In the genomic region with DNA sequence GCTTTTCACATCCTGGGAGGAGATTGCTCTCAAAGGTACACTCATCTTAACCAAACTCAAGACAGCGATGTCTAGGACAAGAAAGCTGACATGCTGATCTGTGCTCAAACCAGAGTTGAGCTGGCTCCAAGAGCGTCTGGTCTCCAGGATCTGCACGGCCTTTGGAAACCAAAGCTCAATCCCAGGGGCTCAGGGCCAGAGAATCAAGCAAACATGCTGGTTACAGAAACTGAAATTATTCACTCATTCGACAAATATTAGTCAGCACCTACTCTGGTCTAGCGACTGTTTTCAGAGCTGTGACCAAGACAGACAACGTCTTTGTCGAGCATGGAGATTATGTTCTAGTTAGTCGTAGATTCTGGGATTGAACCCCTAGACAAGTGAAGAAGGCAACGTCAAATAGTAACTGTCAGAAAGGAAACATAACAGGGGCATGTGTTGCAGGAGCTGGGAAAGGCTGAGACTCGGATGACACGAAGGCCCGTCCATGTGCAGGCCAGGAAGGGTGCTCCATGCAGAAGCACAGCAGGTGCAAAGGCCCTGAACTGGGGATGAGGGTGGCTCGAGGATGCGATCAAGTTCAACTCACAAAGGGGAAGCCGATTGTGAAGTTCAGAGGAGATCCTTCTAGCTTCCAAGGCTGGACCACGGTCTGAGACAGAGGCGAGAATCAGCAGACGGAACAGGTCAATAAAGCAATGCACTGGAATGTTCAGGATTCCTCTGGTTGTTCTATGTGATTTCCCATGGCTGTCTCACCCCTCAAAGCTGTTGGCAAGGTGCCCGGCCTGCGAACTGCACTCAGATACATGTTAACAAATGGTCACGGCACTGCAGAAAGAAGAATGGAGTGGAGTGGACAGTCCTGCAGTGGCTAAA, we compare ENCODE assay signal across 1 cellular context.
A peak's percentile ranks its signal among the peaks of the same experiment; 100 is the strongest.
TF ChIP-seq lines count a peak whose summit lies in the region.

No MANE protein-coding gene starts in this region.

TF ChIP-seq in HepG2, 621 proteins besides CTCF, POLR2A, EP300 and RAD21 (continued from another document):
- TF ChIP-seq, protein P1, sequence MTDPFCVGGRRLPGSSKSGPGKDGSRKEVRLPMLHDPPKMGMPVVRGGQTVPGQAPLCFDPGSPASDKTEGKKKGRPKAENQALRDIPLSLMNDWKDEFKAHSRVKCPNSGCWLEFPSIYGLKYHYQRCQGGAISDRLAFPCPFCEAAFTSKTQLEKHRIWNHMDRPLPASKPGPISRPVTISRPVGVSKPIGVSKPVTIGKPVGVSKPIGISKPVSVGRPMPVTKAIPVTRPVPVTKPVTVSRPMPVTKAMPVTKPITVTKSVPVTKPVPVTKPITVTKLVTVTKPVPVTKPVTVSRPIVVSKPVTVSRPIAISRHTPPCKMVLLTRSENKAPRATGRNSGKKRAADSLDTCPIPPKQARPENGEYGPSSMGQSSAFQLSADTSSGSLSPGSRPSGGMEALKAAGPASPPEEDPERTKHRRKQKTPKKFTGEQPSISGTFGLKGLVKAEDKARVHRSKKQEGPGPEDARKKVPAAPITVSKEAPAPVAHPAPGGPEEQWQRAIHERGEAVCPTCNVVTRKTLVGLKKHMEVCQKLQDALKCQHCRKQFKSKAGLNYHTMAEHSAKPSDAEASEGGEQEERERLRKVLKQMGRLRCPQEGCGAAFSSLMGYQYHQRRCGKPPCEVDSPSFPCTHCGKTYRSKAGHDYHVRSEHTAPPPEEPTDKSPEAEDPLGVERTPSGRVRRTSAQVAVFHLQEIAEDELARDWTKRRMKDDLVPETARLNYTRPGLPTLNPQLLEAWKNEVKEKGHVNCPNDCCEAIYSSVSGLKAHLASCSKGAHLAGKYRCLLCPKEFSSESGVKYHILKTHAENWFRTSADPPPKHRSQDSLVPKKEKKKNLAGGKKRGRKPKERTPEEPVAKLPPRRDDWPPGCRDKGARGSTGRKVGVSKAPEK (CRISPR knock-in tag; IDR thresholded peaks at IDR 0.05; ENCODE audit: borderline replicate concordance) = 0 out of 2 replicates have a peak, but pooled peaks have one; percentile 28
- TF ChIP-seq DMAP1 (CRISPR knock-in tag; IDR thresholded peaks at IDR 0.05) = no peak
- TF ChIP-seq ZFP82 (CRISPR knock-in tag; IDR thresholded peaks at IDR 0.05; ENCODE audit: borderline replicate concordance) = peak; percentile 72; the same call in 1 of the 2 replicates
- no peak for TF ChIP-seq BHLHE40 (IDR thresholded peaks at IDR 0.05; ENCODE audit: low read length)
- TF ChIP-seq, protein P2, sequence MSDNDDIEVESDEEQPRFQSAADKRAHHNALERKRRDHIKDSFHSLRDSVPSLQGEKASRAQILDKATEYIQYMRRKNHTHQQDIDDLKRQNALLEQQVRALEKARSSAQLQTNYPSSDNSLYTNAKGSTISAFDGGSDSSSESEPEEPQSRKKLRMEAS (IDR thresholded peaks at IDR 0.05) = peak; percentile 56; the same call in 1 of the 2 replicates
- TF ChIP-seq, protein P3, sequence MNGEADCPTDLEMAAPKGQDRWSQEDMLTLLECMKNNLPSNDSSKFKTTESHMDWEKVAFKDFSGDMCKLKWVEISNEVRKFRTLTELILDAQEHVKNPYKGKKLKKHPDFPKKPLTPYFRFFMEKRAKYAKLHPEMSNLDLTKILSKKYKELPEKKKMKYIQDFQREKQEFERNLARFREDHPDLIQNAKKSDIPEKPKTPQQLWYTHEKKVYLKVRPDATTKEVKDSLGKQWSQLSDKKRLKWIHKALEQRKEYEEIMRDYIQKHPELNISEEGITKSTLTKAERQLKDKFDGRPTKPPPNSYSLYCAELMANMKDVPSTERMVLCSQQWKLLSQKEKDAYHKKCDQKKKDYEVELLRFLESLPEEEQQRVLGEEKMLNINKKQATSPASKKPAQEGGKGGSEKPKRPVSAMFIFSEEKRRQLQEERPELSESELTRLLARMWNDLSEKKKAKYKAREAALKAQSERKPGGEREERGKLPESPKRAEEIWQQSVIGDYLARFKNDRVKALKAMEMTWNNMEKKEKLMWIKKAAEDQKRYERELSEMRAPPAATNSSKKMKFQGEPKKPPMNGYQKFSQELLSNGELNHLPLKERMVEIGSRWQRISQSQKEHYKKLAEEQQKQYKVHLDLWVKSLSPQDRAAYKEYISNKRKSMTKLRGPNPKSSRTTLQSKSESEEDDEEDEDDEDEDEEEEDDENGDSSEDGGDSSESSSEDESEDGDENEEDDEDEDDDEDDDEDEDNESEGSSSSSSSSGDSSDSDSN (CRISPR knock-in tag; IDR thresholded peaks at IDR 0.05) = peak; percentile 29; the same call in 1 of the 2 replicates
- TF ChIP-seq, protein P4, sequence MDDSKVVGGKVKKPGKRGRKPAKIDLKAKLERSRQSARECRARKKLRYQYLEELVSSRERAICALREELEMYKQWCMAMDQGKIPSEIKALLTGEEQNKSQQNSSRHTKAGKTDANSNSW (CRISPR knock-in tag; IDR thresholded peaks at IDR 0.05; ENCODE audit: borderline replicate concordance) = no peak
- peak; percentile 76 for TF ChIP-seq SKI (IDR thresholded peaks at IDR 0.05; ENCODE audit: partially characterized antibody)
- TF ChIP-seq, protein P5, sequence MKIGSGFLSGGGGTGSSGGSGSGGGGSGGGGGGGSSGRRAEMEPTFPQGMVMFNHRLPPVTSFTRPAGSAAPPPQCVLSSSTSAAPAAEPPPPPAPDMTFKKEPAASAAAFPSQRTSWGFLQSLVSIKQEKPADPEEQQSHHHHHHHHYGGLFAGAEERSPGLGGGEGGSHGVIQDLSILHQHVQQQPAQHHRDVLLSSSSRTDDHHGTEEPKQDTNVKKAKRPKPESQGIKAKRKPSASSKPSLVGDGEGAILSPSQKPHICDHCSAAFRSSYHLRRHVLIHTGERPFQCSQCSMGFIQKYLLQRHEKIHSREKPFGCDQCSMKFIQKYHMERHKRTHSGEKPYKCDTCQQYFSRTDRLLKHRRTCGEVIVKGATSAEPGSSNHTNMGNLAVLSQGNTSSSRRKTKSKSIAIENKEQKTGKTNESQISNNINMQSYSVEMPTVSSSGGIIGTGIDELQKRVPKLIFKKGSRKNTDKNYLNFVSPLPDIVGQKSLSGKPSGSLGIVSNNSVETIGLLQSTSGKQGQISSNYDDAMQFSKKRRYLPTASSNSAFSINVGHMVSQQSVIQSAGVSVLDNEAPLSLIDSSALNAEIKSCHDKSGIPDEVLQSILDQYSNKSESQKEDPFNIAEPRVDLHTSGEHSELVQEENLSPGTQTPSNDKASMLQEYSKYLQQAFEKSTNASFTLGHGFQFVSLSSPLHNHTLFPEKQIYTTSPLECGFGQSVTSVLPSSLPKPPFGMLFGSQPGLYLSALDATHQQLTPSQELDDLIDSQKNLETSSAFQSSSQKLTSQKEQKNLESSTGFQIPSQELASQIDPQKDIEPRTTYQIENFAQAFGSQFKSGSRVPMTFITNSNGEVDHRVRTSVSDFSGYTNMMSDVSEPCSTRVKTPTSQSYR (CRISPR knock-in tag; IDR thresholded peaks at IDR 0.05; ENCODE audit: borderline replicate concordance) = no peak
- TF ChIP-seq, protein P6, sequence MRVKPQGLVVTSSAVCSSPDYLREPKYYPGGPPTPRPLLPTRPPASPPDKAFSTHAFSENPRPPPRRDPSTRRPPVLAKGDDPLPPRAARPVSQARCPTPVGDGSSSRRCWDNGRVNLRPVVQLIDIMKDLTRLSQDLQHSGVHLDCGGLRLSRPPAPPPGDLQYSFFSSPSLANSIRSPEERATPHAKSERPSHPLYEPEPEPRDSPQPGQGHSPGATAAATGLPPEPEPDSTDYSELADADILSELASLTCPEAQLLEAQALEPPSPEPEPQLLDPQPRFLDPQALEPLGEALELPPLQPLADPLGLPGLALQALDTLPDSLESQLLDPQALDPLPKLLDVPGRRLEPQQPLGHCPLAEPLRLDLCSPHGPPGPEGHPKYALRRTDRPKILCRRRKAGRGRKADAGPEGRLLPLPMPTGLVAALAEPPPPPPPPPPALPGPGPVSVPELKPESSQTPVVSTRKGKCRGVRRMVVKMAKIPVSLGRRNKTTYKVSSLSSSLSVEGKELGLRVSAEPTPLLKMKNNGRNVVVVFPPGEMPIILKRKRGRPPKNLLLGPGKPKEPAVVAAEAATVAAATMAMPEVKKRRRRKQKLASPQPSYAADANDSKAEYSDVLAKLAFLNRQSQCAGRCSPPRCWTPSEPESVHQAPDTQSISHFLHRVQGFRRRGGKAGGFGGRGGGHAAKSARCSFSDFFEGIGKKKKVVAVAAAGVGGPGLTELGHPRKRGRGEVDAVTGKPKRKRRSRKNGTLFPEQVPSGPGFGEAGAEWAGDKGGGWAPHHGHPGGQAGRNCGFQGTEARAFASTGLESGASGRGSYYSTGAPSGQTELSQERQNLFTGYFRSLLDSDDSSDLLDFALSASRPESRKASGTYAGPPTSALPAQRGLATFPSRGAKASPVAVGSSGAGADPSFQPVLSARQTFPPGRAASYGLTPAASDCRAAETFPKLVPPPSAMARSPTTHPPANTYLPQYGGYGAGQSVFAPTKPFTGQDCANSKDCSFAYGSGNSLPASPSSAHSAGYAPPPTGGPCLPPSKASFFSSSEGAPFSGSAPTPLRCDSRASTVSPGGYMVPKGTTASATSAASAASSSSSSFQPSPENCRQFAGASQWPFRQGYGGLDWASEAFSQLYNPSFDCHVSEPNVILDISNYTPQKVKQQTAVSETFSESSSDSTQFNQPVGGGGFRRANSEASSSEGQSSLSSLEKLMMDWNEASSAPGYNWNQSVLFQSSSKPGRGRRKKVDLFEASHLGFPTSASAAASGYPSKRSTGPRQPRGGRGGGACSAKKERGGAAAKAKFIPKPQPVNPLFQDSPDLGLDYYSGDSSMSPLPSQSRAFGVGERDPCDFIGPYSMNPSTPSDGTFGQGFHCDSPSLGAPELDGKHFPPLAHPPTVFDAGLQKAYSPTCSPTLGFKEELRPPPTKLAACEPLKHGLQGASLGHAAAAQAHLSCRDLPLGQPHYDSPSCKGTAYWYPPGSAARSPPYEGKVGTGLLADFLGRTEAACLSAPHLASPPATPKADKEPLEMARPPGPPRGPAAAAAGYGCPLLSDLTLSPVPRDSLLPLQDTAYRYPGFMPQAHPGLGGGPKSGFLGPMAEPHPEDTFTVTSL (CRISPR knock-in tag; IDR thresholded peaks at IDR 0.05; ENCODE audit: borderline replicate concordance) = peak; percentile 59; the same call in 1 of the 2 replicates
- TF ChIP-seq RARA (CRISPR knock-in tag; IDR thresholded peaks at IDR 0.05) = peak; percentile 65
- peak; percentile 86 for TF ChIP-seq ZNF263 (CRISPR knock-in tag; IDR thresholded peaks at IDR 0.05)
- TF ChIP-seq ARHGAP35 (CRISPR knock-in tag; IDR thresholded peaks at IDR 0.05; ENCODE audit: borderline replicate concordance) = no peak
- no peak for TF ChIP-seq AGO1 (IDR thresholded peaks at IDR 0.05; ENCODE audit: low read depth, low read length, poor library complexity, severe bottlenecking)
- no peak for TF ChIP-seq HMGA1 (CRISPR knock-in tag; conservative IDR thresholded peaks at IDR 0.05)
- no peak for TF ChIP-seq HNF4G (IDR thresholded peaks at IDR 0.05; ENCODE audit: borderline replicate concordance, low read depth, low read length)
- TF ChIP-seq HNF4G (CRISPR knock-in tag; IDR thresholded peaks at IDR 0.05; ENCODE audit: borderline replicate concordance, low read depth) = no peak
- TF ChIP-seq, protein P7, sequence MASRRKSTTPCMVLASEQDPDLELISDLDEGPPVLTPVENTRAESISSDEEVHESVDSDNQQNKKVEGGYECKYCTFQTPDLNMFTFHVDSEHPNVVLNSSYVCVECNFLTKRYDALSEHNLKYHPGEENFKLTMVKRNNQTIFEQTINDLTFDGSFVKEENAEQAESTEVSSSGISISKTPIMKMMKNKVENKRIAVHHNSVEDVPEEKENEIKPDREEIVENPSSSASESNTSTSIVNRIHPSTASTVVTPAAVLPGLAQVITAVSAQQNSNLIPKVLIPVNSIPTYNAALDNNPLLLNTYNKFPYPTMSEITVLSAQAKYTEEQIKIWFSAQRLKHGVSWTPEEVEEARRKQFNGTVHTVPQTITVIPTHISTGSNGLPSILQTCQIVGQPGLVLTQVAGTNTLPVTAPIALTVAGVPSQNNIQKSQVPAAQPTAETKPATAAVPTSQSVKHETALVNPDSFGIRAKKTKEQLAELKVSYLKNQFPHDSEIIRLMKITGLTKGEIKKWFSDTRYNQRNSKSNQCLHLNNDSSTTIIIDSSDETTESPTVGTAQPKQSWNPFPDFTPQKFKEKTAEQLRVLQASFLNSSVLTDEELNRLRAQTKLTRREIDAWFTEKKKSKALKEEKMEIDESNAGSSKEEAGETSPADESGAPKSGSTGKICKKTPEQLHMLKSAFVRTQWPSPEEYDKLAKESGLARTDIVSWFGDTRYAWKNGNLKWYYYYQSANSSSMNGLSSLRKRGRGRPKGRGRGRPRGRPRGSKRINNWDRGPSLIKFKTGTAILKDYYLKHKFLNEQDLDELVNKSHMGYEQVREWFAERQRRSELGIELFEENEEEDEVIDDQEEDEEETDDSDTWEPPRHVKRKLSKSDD (CRISPR knock-in tag; IDR thresholded peaks at IDR 0.05; ENCODE audit: low read depth) = no peak
- peak; percentile 57; the same call in 1 of the 2 replicates for TF ChIP-seq ZBTB20 (CRISPR knock-in tag; IDR thresholded peaks at IDR 0.05; ENCODE audit: borderline replicate concordance, low read depth)
- peak; percentile 19 for TF ChIP-seq HMG20A (CRISPR knock-in tag; IDR thresholded peaks at IDR 0.05; ENCODE audit: borderline replicate concordance)
- no peak for TF ChIP-seq ZNF432 (CRISPR knock-in tag; IDR thresholded peaks at IDR 0.05; ENCODE audit: borderline replicate concordance)
- 0 out of 2 replicates have a peak, but pooled peaks have one; percentile 36 for TF ChIP-seq ZNF761 (CRISPR knock-in tag; conservative IDR thresholded peaks at IDR 0.05)
